Comparison of ENCODE assay signal across 14 cellular contexts in genomic region chr17:44818508-44818907, GRCh38. TPM values are rescaled to one million over a fixed set of nuclear protein-coding genes. Genes with fewer than 3 reads are reported as not detected.
DNase-seq lines count a peak whose midpoint lies in the region; ATAC-seq, FAIRE-seq and TF ChIP-seq lines count a peak whose summit lies in the region.
"Not testable (repeated sequence)": the region's sequence is repeated elsewhere in the genome, so short reads cannot be mapped to it uniquely, and the experiment has no call there.
"Had no signal": no experiment of that assay in that cellular context is flagged by ENCODE, and none has a peak within 500 bp of the region (broad histone marks: within the 10 kb centered on the region; RNA-seq: fewer than 3 reads in every experiment).

No MANE protein-coding gene starts in this region.

- not testable (repeated sequence) for H3K27ac ChIP-seq in H9 (ENCODE audit: insufficient read length, low read depth, low read length); K562 (ENCODE audit: extremely low read depth, low read depth, low read length); upper lobe of right lung
- H3K27ac ChIP-seq in RWPE1 (peak overlapping the region; percentile 26), sigmoid colon (peak overlapping the region in 3 of 4 donors; percentile 94 to 99 (median 98))

- FAIRE-seq in K562 (lab: Jason Lieb, UNC): not testable (repeated sequence)

- not testable (repeated sequence) for H3K27me3 Mint-ChIP-seq in H9 (ENCODE audit: low read depth); HFFc6 (ENCODE audit: insufficient read depth); osteocyte (ENCODE audit: unreplicated experiment)

- H2AK5ac ChIP-seq in H9 (ENCODE audit: insufficient read length, low read length): not testable (repeated sequence)

- DNase-seq in H9; HFFc6; RWPE1 (ENCODE audit: low spot score); K562 (ENCODE audit: extremely low read depth in 1 of 4, low spot score in 3 of 4); osteocyte (ENCODE audit: extremely low spot score, unreplicated experiment); sigmoid colon: not testable (repeated sequence)
- DNase-seq in upper lobe of right lung: peak; percentile 9

- not testable (repeated sequence) for H3K4ac ChIP-seq in H9 (ENCODE audit: low read depth, low read length)

- TF ChIP-seq POLR2A in K562 (conservative IDR thresholded peaks at IDR 0.05); sigmoid colon (IDR thresholded peaks at IDR 0.05): not testable (repeated sequence)

- not testable (repeated sequence) for ATAC-seq in K562, upper lobe of right lung

- not testable (repeated sequence) for H3K36me3 ChIP-seq in K562 (ENCODE audit: control insufficient read depth, insufficient read depth, low read length); sigmoid colon; upper lobe of right lung

- in situ Hi-C loops in K562 (cut with MboI): not testable (repeated sequence)

- not testable (repeated sequence) for H2BK15ac ChIP-seq in H9 (ENCODE audit: low read depth, low read length)

- not testable (repeated sequence) for H3K4me3 ChIP-seq in K562, sigmoid colon, upper lobe of right lung

- H3K9ac ChIP-seq in H9 (ENCODE audit: extremely low read depth, insufficient read length, low read length); K562 (ENCODE audit: insufficient read depth in 1 of 2, low read depth in 2 of 2, low read length in 2 of 2): not testable (repeated sequence)

- not testable (repeated sequence) for H2AFZ ChIP-seq in H9 (ENCODE audit: low read length); K562 (ENCODE audit: low read depth, low read length)

- peaks cover 17% of the 10 kb centered on the region for H3K79me1 ChIP-seq in H9 (ENCODE audit: insufficient read depth, low read depth, low read length, poor library complexity, severe bottlenecking)

- not testable (repeated sequence) for H3K27me3 ChIP-seq in H9 (ENCODE audit: insufficient read depth, low read length); sigmoid colon
- peaks cover 21 to 37% of the 10 kb centered on the region in 2 experiments; a peak in 4 of 5 replicates for H3K27me3 ChIP-seq in K562 (ENCODE audit: control insufficient read depth in 2 of 2, insufficient read depth in 2 of 2, low read length in 2 of 2)
- H3K27me3 ChIP-seq in upper lobe of right lung: peaks cover 13% of the 10 kb centered on the region

- not testable (repeated sequence) for H3K9me1 ChIP-seq in K562 (ENCODE audit: control insufficient read depth, insufficient read depth, low read length)

- not testable (repeated sequence) for H4K20me1 ChIP-seq in H9 (ENCODE audit: control insufficient read depth, insufficient read depth, insufficient read length); K562 (replicated peaks; ENCODE audit: control insufficient read depth, insufficient read depth, low read length)

- H2BK5ac ChIP-seq in H9 (ENCODE audit: insufficient read length, low read length): not testable (repeated sequence)

- not testable (repeated sequence) for BruUV-seq in K562 (replicated peaks; lab: Mats Ljungman, UMichigan)

- POLR2A ChIA-PET in RWPE1 (lab: Yijun Ruan, JAX; ENCODE audit: low non-redundant PET): interaction anchor here (0.6 kb wide), 1 partner anchor 287 kb away, joined by 6 read pairs; no protein-coding TSS in a partner anchor
- POLR2A ChIA-PET in K562 (lab: Yijun Ruan, JAX): not testable (repeated sequence)

- H3K27ac Mint-ChIP-seq in H9: peak overlapping the region in 2 of 3 experiments; percentile 70 to 91; a peak in 2 of 7 replicates
- peak overlapping the region; percentile 62 for H3K27ac Mint-ChIP-seq in HFFc6
- H3K27ac Mint-ChIP-seq in osteocyte (ENCODE audit: unreplicated experiment): peak overlapping the region; percentile 18

- not testable (repeated sequence) for H4K8ac ChIP-seq in H9 (replicated peaks; ENCODE audit: insufficient read length, low read depth, low read length)

- not testable (repeated sequence) for H2BK20ac ChIP-seq in H9 (ENCODE audit: low read depth, low read length, poor library complexity, severe bottlenecking)

- not testable (repeated sequence) for H3K9me3 Mint-ChIP-seq in H9; HFFc6; osteocyte (ENCODE audit: unreplicated experiment)

- H3K4me1 ChIP-seq in H9 (ENCODE audit: insufficient read depth, low read length); K562 (replicated peaks in 1 of 2; ENCODE audit: control insufficient read depth in 2 of 2, insufficient read depth in 2 of 2, low read length in 2 of 2); upper lobe of right lung: not testable (repeated sequence)
- H3K4me1 ChIP-seq in sigmoid colon: peaks cover 0 to 83% (median 63%) of the 10 kb centered on the region in 4 donors

- not testable (repeated sequence) for H4K91ac ChIP-seq in H9 (ENCODE audit: insufficient read length, low read depth, low read length)

- H3K79me2 ChIP-seq in H9 (ENCODE audit: insufficient read depth, low read length): peaks cover 38% of the 10 kb centered on the region; the same call in 1 of the 2 replicates
- H3K79me2 ChIP-seq in K562 (ENCODE audit: control insufficient read depth, insufficient read depth, low read length): not testable (repeated sequence)

- not testable (repeated sequence) for TF ChIP-seq EP300 in K562 (IDR thresholded peaks at IDR 0.05; ENCODE audit: low read length); sigmoid colon (IDR thresholded peaks at IDR 0.05)

- H3K9me3 ChIP-seq in H9 (ENCODE audit: control insufficient read depth, low read depth, low read length); K562 (replicated peaks; ENCODE audit: control insufficient read depth, insufficient read depth, low read depth, low read length); sigmoid colon; upper lobe of right lung: not testable (repeated sequence)

- not testable (repeated sequence) for H2BK12ac ChIP-seq in H9 (ENCODE audit: insufficient read length, low read depth, low read length)

- H3K23ac ChIP-seq in H9 (ENCODE audit: insufficient read length, low read depth, low read length): not testable (repeated sequence)

- H4K5ac ChIP-seq in H9 (ENCODE audit: insufficient read length, low read depth, low read length): not testable (repeated sequence)

- not testable (repeated sequence) for H3K4me1 Mint-ChIP-seq in H9
- H3K4me1 Mint-ChIP-seq in HFFc6 (ENCODE audit: low read depth): peaks cover 66% of the 10 kb centered on the region
- H3K4me1 Mint-ChIP-seq in osteocyte (ENCODE audit: unreplicated experiment): peaks cover 37% of the 10 kb centered on the region

- not testable (repeated sequence) for H3K56ac ChIP-seq in H9 (ENCODE audit: insufficient read length, low read depth, low read length)

- intact Hi-C loops in K562 (cut with micrococcal nuclease); sigmoid colon (cut with DNase I); upper lobe of right lung (cut with DNase I): not testable (repeated sequence)

- not testable (repeated sequence) for H3K14ac ChIP-seq in H9 (ENCODE audit: insufficient read depth, low read length)

- not testable (repeated sequence) for H3T11ph ChIP-seq in H9 (ENCODE audit: low read length)

- H3K18ac ChIP-seq in H9 (ENCODE audit: insufficient read length, low read depth, low read length): not testable (repeated sequence)

- TF ChIP-seq CTCF in H9 (conservative IDR thresholded peaks at IDR 0.05); HFFc6 (IDR thresholded peaks at IDR 0.05); RWPE1 (conservative IDR thresholded peaks at IDR 0.05; ENCODE audit: low read depth); K562 (IDR thresholded peaks at IDR 0.05 in 2 of 3, conservative IDR thresholded peaks at IDR 0.05 in 1 of 3; ENCODE audit: insufficient read depth in 2 of 3, low read depth in 1 of 3, low read length in 3 of 3); osteocyte (IDR thresholded peaks at IDR 0.05); sigmoid colon (IDR thresholded peaks at IDR 0.05); upper lobe of right lung (IDR thresholded peaks at IDR 0.05): not testable (repeated sequence)

- TF ChIP-seq RAD21 in K562 (CRISPR knock-in tag; conservative IDR thresholded peaks at IDR 0.05 in 1 of 2, IDR thresholded peaks at IDR 0.05 in 1 of 2): not testable (repeated sequence)

- H3K4me2 ChIP-seq in H9 (ENCODE audit: insufficient read depth, insufficient read length, low read length); K562 (ENCODE audit: insufficient read depth, low read length): not testable (repeated sequence)

- CTCF ChIA-PET in RWPE1 (lab: Yijun Ruan, JAX): interaction anchor here (0.7 kb wide), 2 partner anchors 18 to 44 kb away, joined by 3 to 4 read pairs; no protein-coding TSS in a partner anchor
- CTCF ChIA-PET in K562 (lab: Yijun Ruan, JAX; ENCODE audit: low intra/inter-chr PET ratio): not testable (repeated sequence)

- H3K4me3 Mint-ChIP-seq in H9; HFFc6; osteocyte (ENCODE audit: unreplicated experiment): not testable (repeated sequence)

- not testable (repeated sequence) for H3K23me2 ChIP-seq in H9 (ENCODE audit: insufficient read length, low read depth, low read length, poor library complexity, severe bottlenecking)

- not testable (repeated sequence) for H2BK120ac ChIP-seq in H9 (ENCODE audit: low read depth, low read length, poor library complexity, severe bottlenecking)

- no CpG with 5 or more reads among the region's 6 CpGs for WGBS in H9 (ENCODE audit: extremely low coverage, insufficient read length, low lambda C conversion rate)
- 11% methylated on average over 6 of the region's 6 CpGs for WGBS in K562 (ENCODE audit: insufficient coverage, low coverage, missing lambda C conversion rate)
- 52 to 87% methylated on average over 6 of the region's 6 CpGs for WGBS in sigmoid colon, 2 donors

- H3K36me3 Mint-ChIP-seq in H9 (ENCODE audit: insufficient read depth in 1 of 3, low read depth in 3 of 3): peaks cover 10 to 18% (median 14%) of the 10 kb centered on the region in 3 experiments
- H3K36me3 Mint-ChIP-seq in HFFc6 (ENCODE audit: low read depth); osteocyte (ENCODE audit: unreplicated experiment): not testable (repeated sequence)

RNA-seq across cellular contexts. Expression of gene GJC1, which starts 11.6 kb away (rescaled TPM):
- total RNA-seq in H9 (2021) (114 and 119 TPM in 2 replicates), K562 (2014; rRNA removed) (0.05 and 0.61 TPM in 2 replicates), K562 (2014; rRNA removed; fragmentation: Illumina TruSeq; extraction: Trizol) (0.15 and 0.19 TPM in 2 replicates), K562 (2015; rRNA removed; fragmentation: Illumina TruSeq; extraction: Trizol) (0.04 TPM in 2 replicates), K562 (2021) (0.33 and 0.58 TPM in 2 replicates), osteocyte (40.6 and 43.0 TPM in 2 replicates), sigmoid colon (100 to 1,000 TPM in 1 of 4 donors, 10 to 100 TPM in 3; 68.0 to 134 (median 82.7) TPM), upper lobe of right lung (22.8 TPM)
- 10 to 100 TPM; 47.3 to 71.3 (median 59.3) TPM for total RNA-seq in HFFc6 (2021; fragmentation: NEBNext Ultra II Directional; extraction: Animal tissue kit (Norgen Biotek cat#: 25700))
- total RNA-seq in K562 (2011; cell fraction: chromatin; rRNA removed; ENCODE audit: low replicate concordance): 1.8 and 2.2 TPM in 2 replicates
- 0.67 and 0.79 TPM in 2 replicates for total RNA-seq in K562 (2011; cell fraction: nucleolus; rRNA removed)
- 1.0 and 3.1 TPM in 2 replicates for total RNA-seq in K562 (2011; cell fraction: nucleoplasm; rRNA removed)
- polyA plus RNA-seq in K562 (2011; rRNA removed) (0.66 and 1.4 TPM in 2 replicates), K562 (2014; fragmentation: Illumina TruSeq; extraction: Trizol) (0.18 and 0.28 TPM in 2 replicates), K562 (2014; fragmentation: Nextera tagmentation; extraction: Ambion mirVana) (under 1 TPM in 1 of 2 experiments, not detected in 1; 0.17 TPM), K562 (2014; rRNA removed) (0.04 and 0.20 TPM in 2 replicates), sigmoid colon (1 to 10 TPM in 1 of 3 donors, under 1 TPM in 2; 0.23 to 4.7 (median 0.60) TPM)
- polyA plus RNA-seq in K562 (2011; cell fraction: cytosol; rRNA removed): 0.62 and 0.97 TPM in 2 replicates
- 0.31 and 0.67 TPM in 2 replicates for polyA plus RNA-seq in K562 (2011; cell fraction: nucleus; rRNA removed)
- polyA plus RNA-seq in K562 (2012): 0.10 and 0.15 TPM in 2 replicates
- 0.54 and 2.7 TPM in 2 replicates for polyA minus RNA-seq in K562 (2011; rRNA and poly(A)+ RNA removed)
- polyA minus RNA-seq in K562 (2011; cell fraction: cytosol; rRNA and poly(A)+ RNA removed): 0.18 and 0.76 TPM in 2 replicates
- polyA minus RNA-seq in K562 (2011; cell fraction: nucleus; rRNA and poly(A)+ RNA removed): 0.22 and 0.27 TPM in 2 replicates
- total RNA-seq: CD4-positive, alpha-beta T cell had no signal
- polyA plus RNA-seq: CD14-positive monocyte; CD8-positive, alpha-beta memory T cell had no signal

RNA-seq across cellular contexts. Expression of gene HIGD1B, which starts 29.2 kb away (rescaled TPM):
- total RNA-seq in H9 (2021) (not detected in 2 replicates), K562 (2014; rRNA removed) (not detected in 2 replicates), K562 (2014; rRNA removed; fragmentation: Illumina TruSeq; extraction: Trizol) (not detected in 2 replicates), K562 (2015; rRNA removed; fragmentation: Illumina TruSeq; extraction: Trizol) (not detected in 2 replicates), K562 (2021) (not detected in 2 replicates), osteocyte (not detected in 2 replicates), sigmoid colon (1 to 10 TPM in 2 of 4 donors, not detected in 2; 1.8 to 2.5 TPM), upper lobe of right lung (36.4 TPM)
- total RNA-seq in HFFc6 (2021; fragmentation: NEBNext Ultra II Directional; extraction: Animal tissue kit (Norgen Biotek cat#: 25700)): not detected
- total RNA-seq in K562 (2011; cell fraction: chromatin; rRNA removed; ENCODE audit: low replicate concordance): not detected in 2 replicates
- total RNA-seq in K562 (2011; cell fraction: nucleolus; rRNA removed): not detected in 2 replicates
- not detected in 2 replicates for total RNA-seq in K562 (2011; cell fraction: nucleoplasm; rRNA removed)
- polyA plus RNA-seq in K562 (2011; rRNA removed) (not detected in 2 replicates), K562 (2014; fragmentation: Illumina TruSeq; extraction: Trizol) (not detected in 2 replicates), K562 (2014; fragmentation: Nextera tagmentation; extraction: Ambion mirVana) (not detected), K562 (2014; rRNA removed) (not detected in 2 replicates), sigmoid colon (1 to 10 TPM in 1 of 3 donors, not detected in 2; 1.1 TPM)
- not detected in 2 replicates for polyA plus RNA-seq in K562 (2011; cell fraction: cytosol; rRNA removed)
- polyA plus RNA-seq in K562 (2011; cell fraction: nucleus; rRNA removed): not detected in 2 replicates
- polyA plus RNA-seq in K562 (2012): 0.22 TPM in 1 of 2 replicates, not detected in the other
- polyA minus RNA-seq in K562 (2011; rRNA and poly(A)+ RNA removed): not detected in 2 replicates
- not detected in 2 replicates for polyA minus RNA-seq in K562 (2011; cell fraction: cytosol; rRNA and poly(A)+ RNA removed)
- polyA minus RNA-seq in K562 (2011; cell fraction: nucleus; rRNA and poly(A)+ RNA removed): not detected in 2 replicates
- total RNA-seq: CD4-positive, alpha-beta T cell; CD8-positive, alpha-beta memory T cell; GM12878; GM23338; H4 had no signal
- polyA plus RNA-seq: A549, CD14-positive monocyte, GM23338 had no signal

RNA-seq across cellular contexts. Expression of gene ADAM11, which starts 59.7 kb away (rescaled TPM):
- total RNA-seq in H9 (2021) (2.7 and 4.6 TPM in 2 replicates), K562 (2014; rRNA removed) (0.14 and 0.41 TPM in 2 replicates), K562 (2014; rRNA removed; fragmentation: Illumina TruSeq; extraction: Trizol) (not detected in 2 replicates), K562 (2015; rRNA removed; fragmentation: Illumina TruSeq; extraction: Trizol) (0.04 TPM in 2 replicates), K562 (2021) (0.18 and 0.31 TPM in 2 replicates), osteocyte (1.0 and 1.7 TPM in 2 replicates), sigmoid colon (1 to 10 TPM; 1.8 to 3.3 (median 3.2) TPM), upper lobe of right lung (0.43 TPM)
- total RNA-seq in HFFc6 (2021; fragmentation: NEBNext Ultra II Directional; extraction: Animal tissue kit (Norgen Biotek cat#: 25700)): under 1 TPM; 0.14 to 0.27 (median 0.16) TPM
- total RNA-seq in K562 (2011; cell fraction: chromatin; rRNA removed; ENCODE audit: low replicate concordance): 1.0 and 1.4 TPM in 2 replicates
- total RNA-seq in K562 (2011; cell fraction: nucleolus; rRNA removed): 1.6 and 2.0 TPM in 2 replicates
- total RNA-seq in K562 (2011; cell fraction: nucleoplasm; rRNA removed): 0.22 and 0.76 TPM in 2 replicates
- polyA plus RNA-seq in K562 (2011; rRNA removed) (0.15 and 0.23 TPM in 2 replicates), K562 (2014; fragmentation: Illumina TruSeq; extraction: Trizol) (0.08 and 0.10 TPM in 2 replicates), K562 (2014; fragmentation: Nextera tagmentation; extraction: Ambion mirVana) (under 1 TPM in 1 of 2 experiments, not detected in 1; 0.01 TPM), K562 (2014; rRNA removed) (0.17 and 0.84 TPM in 2 replicates), sigmoid colon (under 1 TPM in 2 of 3 donors, not detected in 1; under 0.01 to 0.61 TPM)
- polyA plus RNA-seq in K562 (2011; cell fraction: cytosol; rRNA removed): 0.13 and 0.16 TPM in 2 replicates
- polyA plus RNA-seq in K562 (2011; cell fraction: nucleus; rRNA removed): 1.7 and 1.8 TPM in 2 replicates
- polyA plus RNA-seq in K562 (2012): 0.22 and 0.30 TPM in 2 replicates
- polyA minus RNA-seq in K562 (2011; rRNA and poly(A)+ RNA removed): 0.06 and 0.39 TPM in 2 replicates
- polyA minus RNA-seq in K562 (2011; cell fraction: cytosol; rRNA and poly(A)+ RNA removed): not detected in 2 replicates
- polyA minus RNA-seq in K562 (2011; cell fraction: nucleus; rRNA and poly(A)+ RNA removed): 0.27 and 0.44 TPM in 2 replicates
- polyA plus RNA-seq: CD14-positive monocyte; CD8-positive, alpha-beta memory T cell had no signal

Comparison
In these comparisons a context has a peak if more than half of its experiments do, and no peak if none do; other contexts are left out.
1. H3K27ac Mint-ChIP-seq: peak in every context shown above with its lines; median percentile 80 in H9; 62 in HFFc6; 18 in osteocyte.
2. RNA of gene HIGD1B, which starts 29.2 kb away (total RNA-seq): 36.4 TPM in upper lobe of right lung (single experiment); 1.8 to 2.5 TPM in sigmoid colon, not detected in osteocyte, not detected in H9, not detected in HFFc6 and not detected in K562; every median in the first group is over 10 times any median in the second.